ENCODE assay signal across 8 cellular contexts in genomic region chr5:132464155-132464939, GRCh38. TPM values are rescaled to one million over a fixed set of nuclear protein-coding genes. Genes with fewer than 3 reads are reported as not detected.
DNase-seq lines count a peak whose midpoint lies in the region; ATAC-seq and TF ChIP-seq lines count a peak whose summit lies in the region.

No MANE protein-coding gene starts in this region.

- peak; percentile 25 for TF ChIP-seq CTCF in astrocyte of the spinal cord (IDR thresholded peaks at IDR 0.05; ENCODE audit: low read depth, low read length)

- in situ Hi-C loops in astrocyte of the spinal cord (cut with HindIII; ENCODE audit: low sequenced_read_pairs) = no loop called here

- H3K4me1 ChIP-seq in CD4-positive, CD25-positive, alpha-beta regulatory T cell (ENCODE audit: control insufficient read depth, insufficient read depth, low read length, poor library complexity, severe bottlenecking) = peaks cover 82% of the 10 kb centered on the region
- H3K4me1 ChIP-seq in mucosa of rectum (ENCODE audit: control insufficient read depth in 2 of 2, insufficient read depth in 2 of 2, low read length in 2 of 2) = peaks cover 68 to 75% of the 10 kb centered on the region in 2 donors

- peak overlapping the region; percentile 82 to 96 (median 86) for H3K4me3 Mint-ChIP-seq in CD4-positive, CD25-positive, alpha-beta regulatory T cell

- H3K36me3 Mint-ChIP-seq in CD4-positive, CD25-positive, alpha-beta regulatory T cell = peaks cover 23% of the 10 kb centered on the region

- peak in 1 of 3 donors; percentile 56 for DNase-seq in CD4-positive, CD25-positive, alpha-beta regulatory T cell
- DNase-seq in LHCN-M2 (ENCODE audit: low read depth) = peak; percentile 56
- DNase-seq in astrocyte of the spinal cord (ENCODE audit: low read depth, low spot score) = no peak
- no peak for DNase-seq in MG63
- DNase-seq in HUDEP-2 (lab: John Stamatoyannopoulos, UW; ENCODE audit: unreplicated experiment in 76 of 76) = no peak

- peaks cover 0 to 4% (median 0%) of the 10 kb centered on the region in 7 donors for H3K9me3 Mint-ChIP-seq in CD4-positive, CD25-positive, alpha-beta regulatory T cell

- peak overlapping the region; percentile 63 for H3K4me3 ChIP-seq in CD4-positive, CD25-positive, alpha-beta regulatory T cell (ENCODE audit: low read depth, low read length)
- H3K4me3 ChIP-seq in astrocyte of the spinal cord (ENCODE audit: low read depth, low read length) (no peak overlapping the region), mucosa of rectum (ENCODE audit: low read length in 2 of 2) (peak overlapping the region; percentile 48 to 60), MG63 (no peak overlapping the region)

- peak overlapping the region; percentile 39 to 66 for H3K9ac ChIP-seq in mucosa of rectum (ENCODE audit: low read depth in 1 of 2, low read length in 2 of 2)

- H3K4me1 Mint-ChIP-seq in CD4-positive, CD25-positive, alpha-beta regulatory T cell = peaks cover 40 to 94% (median 68%) of the 10 kb centered on the region in 4 donors

- no peaks in the 10 kb centered on the region for H3K9me3 ChIP-seq in CD4-positive, CD25-positive, alpha-beta regulatory T cell (ENCODE audit: control insufficient read depth in 2 of 2, low read length in 2 of 2)
- no peaks in the 10 kb centered on the region for H3K9me3 ChIP-seq in mucosa of rectum (ENCODE audit: control insufficient read depth in 2 of 2, low read length in 2 of 2)
- H3K9me3 ChIP-seq in MG63 = peaks cover 4% of the 10 kb centered on the region; the same call in 1 of the 2 replicates

- peak overlapping the region; percentile 95 to 97 (median 95) for H3K27ac Mint-ChIP-seq in CD4-positive, CD25-positive, alpha-beta regulatory T cell

- H3K27ac ChIP-seq in CD4-positive, CD25-positive, alpha-beta regulatory T cell (ENCODE audit: insufficient read depth, low read length, poor library complexity, severe bottlenecking) = peak overlapping the region; percentile 81
- H3K27ac ChIP-seq in mucosa of rectum (ENCODE audit: low read depth in 2 of 2, low read length in 2 of 2) = peak overlapping the region; percentile 58 to 90

- H3K27me3 Mint-ChIP-seq in CD4-positive, CD25-positive, alpha-beta regulatory T cell = no peaks in the 10 kb centered on the region

- ATAC-seq in CD4-positive, CD25-positive, alpha-beta regulatory T cell (ENCODE audit: low read depth in 2 of 2) = peak in 1 of 2 donors; percentile 15
- ATAC-seq in GM21576 (IDR thresholded peaks at IDR 0.05; ENCODE audit: unreplicated experiment) = no peak
- ATAC-seq in GM18858 (IDR thresholded peaks at IDR 0.05; ENCODE audit: unreplicated experiment) = no peak

- peaks cover 5% of the 10 kb centered on the region for H3K36me3 ChIP-seq in CD4-positive, CD25-positive, alpha-beta regulatory T cell (ENCODE audit: control insufficient read depth, insufficient read depth, low read length)
- H3K36me3 ChIP-seq in mucosa of rectum (ENCODE audit: control insufficient read depth in 2 of 2, insufficient read depth in 2 of 2, low read length in 2 of 2) (peaks cover 0 to 7% of the 10 kb centered on the region in 2 donors), MG63 (peaks cover 11% of the 10 kb centered on the region)

- H3K27me3 ChIP-seq in CD4-positive, CD25-positive, alpha-beta regulatory T cell (ENCODE audit: control insufficient read depth, insufficient read depth, low read length) = no peaks in the 10 kb centered on the region
- H3K27me3 ChIP-seq in mucosa of rectum (ENCODE audit: control insufficient read depth in 2 of 2, insufficient read depth in 2 of 2, low read length in 2 of 2) = no peaks in the 10 kb centered on the region
- H3K27me3 ChIP-seq in MG63 = no peaks in the 10 kb centered on the region

RNA-seq across cellular contexts. Expression of gene IRF1, which starts 26.2 kb away (rescaled TPM):
- 924 TPM for total RNA-seq in CD4-positive, CD25-positive, alpha-beta regulatory T cell
- polyA plus RNA-seq in CD4-positive, CD25-positive, alpha-beta regulatory T cell = 100 to 1,000 TPM; 160 to 202 (median 190) TPM
- 17.8 and 20.3 TPM in 2 replicates for total RNA-seq in LHCN-M2 (2014; rRNA removed)
- 18.0 TPM for polyA plus RNA-seq in LHCN-M2 (2012)
- 14.2 and 34.7 TPM in 2 replicates for total RNA-seq in MG63 (2014; rRNA removed; shearing (Covaris generic); ENCODE audit: low replicate concordance)

Comparison
In these comparisons a context has a peak if more than half of its experiments do, and no peak if none do; other contexts are left out.
1. H3K4me3 ChIP-seq: peak in CD4-positive, CD25-positive, alpha-beta regulatory T cell (single experiment) and mucosa of rectum (2 of 2); none in astrocyte of the spinal cord (single experiment) and MG63 (single experiment).
2. RNA of gene IRF1, which starts 26.2 kb away (total RNA-seq): 924 TPM in CD4-positive, CD25-positive, alpha-beta regulatory T cell (single experiment); 14.2 to 34.7 TPM in MG63 and 17.8 to 20.3 TPM in LHCN-M2; every median in the first group is over 10 times any median in the second.